Comparison of ENCODE assay signal across 18 cellular contexts in the genomic region with DNA sequence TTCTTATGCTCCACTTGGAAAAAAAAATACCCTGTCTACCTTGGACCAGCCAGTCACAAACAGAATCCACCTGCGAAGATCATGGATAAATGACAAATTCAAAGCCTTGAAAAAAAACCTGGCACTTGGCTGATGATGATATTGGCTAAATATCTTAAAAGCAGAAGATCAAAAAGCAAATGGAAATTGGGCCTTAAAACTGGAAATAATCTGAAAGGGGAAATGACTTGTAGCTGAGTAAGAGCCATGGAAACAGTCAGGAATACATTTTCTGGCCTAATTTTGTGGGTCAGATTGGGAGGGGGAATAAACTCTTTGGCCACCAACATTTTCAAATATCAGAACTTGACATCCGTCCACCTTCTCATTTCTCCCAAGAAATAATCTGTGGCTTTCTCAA. TPM values are rescaled to one million over a fixed set of nuclear protein-coding genes. Genes with fewer than 3 reads are reported as not detected.
DNase-seq lines count a peak whose midpoint lies in the region; TF ChIP-seq lines count a peak whose summit lies in the region.
"Had no signal": no experiment of that assay in that cellular context is flagged by ENCODE, and none has a peak within 500 bp of the region (broad histone marks: within the 10 kb centered on the region; RNA-seq: fewer than 3 reads in every experiment).

No MANE protein-coding gene starts in this region.

- H3K36me3 ChIP-seq in hepatocyte (replicated peaks; ENCODE audit: insufficient read depth, low read depth) (no peaks in the 10 kb centered on the region), endodermal cell (ENCODE audit: control insufficient read depth, insufficient read depth, low read length) (no peaks in the 10 kb centered on the region)
- H3K36me3 ChIP-seq: BLaER1 treated with 17β-estradiol and CSF1 and Interleukin-3, amounts not matched to agents 10 nM and 100 nM had no signal

- H3K4me3 ChIP-seq in hepatocyte = no peak overlapping the region
- no peak overlapping the region for H3K4me3 ChIP-seq in endodermal cell (ENCODE audit: low read length)
- H3K4me3 ChIP-seq: BLaER1 treated with 17β-estradiol and CSF1 and Interleukin-3, amounts not matched to agents 10 nM and 100 nM; GM12878 had no signal

- no peak overlapping the region for H3K9ac ChIP-seq in endodermal cell (ENCODE audit: extremely low read depth, low read length, poor library complexity, severe bottlenecking)
- H3K9ac ChIP-seq: BLaER1 treated with 17β-estradiol and CSF1 and Interleukin-3, amounts not matched to agents 10 nM and 100 nM had no signal

- H3K27ac Mint-ChIP-seq in brain (peak overlapping the region in 4 of 5 experiments; percentile 45 to 92 (median 80)), endodermal cell (no peak overlapping the region)
- H3K27ac Mint-ChIP-seq: CD4-positive, alpha-beta T cell; GM23338 had no signal

- 76% methylated on average over 2 of the region's 2 CpGs for WGBS in hepatocyte (ENCODE audit: low lambda C conversion rate, missing lambda C conversion rate)
- 94% methylated on average over 2 of the region's 2 CpGs; no CpG with 5 or more reads in 1 of the 2 experiments for WGBS in endodermal cell (ENCODE audit: insufficient coverage in 1 of 2, insufficient read length in 1 of 2), 2 experiments

- H3K4me1 Mint-ChIP-seq in brain (peaks cover 46% of the 10 kb centered on the region), endodermal cell (peaks cover 20% of the 10 kb centered on the region)

- H3K27me3 ChIP-seq in hepatocyte (no peaks in the 10 kb centered on the region), endodermal cell (ENCODE audit: control insufficient read depth, insufficient read depth, low read length, poor library complexity, severe bottlenecking) (peaks cover 29% of the 10 kb centered on the region)

- TF ChIP-seq CTCF in brain (conservative IDR thresholded peaks at IDR 0.05) (no peak), hepatocyte (IDR thresholded peaks at IDR 0.05; ENCODE audit: poor library complexity) (no peak), endodermal cell (conservative IDR thresholded peaks at IDR 0.05) (no peak)

- no peaks in the 10 kb centered on the region for H4K20me1 ChIP-seq in hepatocyte (ENCODE audit: insufficient read depth, poor library complexity, severe bottlenecking)
- H4K20me1 ChIP-seq: BLaER1 treated with 17β-estradiol and CSF1 and Interleukin-3, amounts not matched to agents 10 nM and 100 nM had no signal

- H2AFZ ChIP-seq in hepatocyte = no peak overlapping the region
- H2AFZ ChIP-seq: GM23338 had no signal

- DNase-seq in CD1c-positive myeloid dendritic cell (ENCODE audit: extremely low spot score) = peak; percentile 55
- DNase-seq in HT1080 (ENCODE audit: low read depth) = peak; percentile 10
- DNase-seq in hepatocyte (ENCODE audit: low spot score) = no peak
- DNase-seq in head of caudate nucleus = no peak
- no peak for DNase-seq in hippocampal formation (lab: John Stamatoyannopoulos, UW)
- DNase-seq in endodermal cell = no peak
- DNase-seq: ACHN; Calu3; CD4-positive, alpha-beta T cell; DMS 273 treated with DMSO at 0.1 percent for 48 hours; H7 had no signal

- H3K4me2 ChIP-seq in hepatocyte = no peak overlapping the region

- peaks cover 11% of the 10 kb centered on the region for H3K79me2 ChIP-seq in hepatocyte

- no peaks in the 10 kb centered on the region for H3K4me1 ChIP-seq in hepatocyte (ENCODE audit: insufficient read depth)
- no peaks in the 10 kb centered on the region for H3K4me1 ChIP-seq in endodermal cell (ENCODE audit: control insufficient read depth, insufficient read depth, low read length)

- H3K27ac ChIP-seq in hepatocyte (peak overlapping the region; percentile 88), endodermal cell (ENCODE audit: low read depth, low read length) (no peak overlapping the region)
- H3K27ac ChIP-seq: BLaER1 treated with 17β-estradiol and CSF1 and Interleukin-3, amounts not matched to agents 10 nM and 100 nM had no signal

- H3K27me3 Mint-ChIP-seq in brain = peaks cover 3% of the 10 kb centered on the region
- peaks cover 35% of the 10 kb centered on the region for H3K27me3 Mint-ChIP-seq in endodermal cell (ENCODE audit: insufficient read depth)

- H3K36me3 Mint-ChIP-seq in brain (no peaks in the 10 kb centered on the region), endodermal cell (ENCODE audit: low read depth) (no peaks in the 10 kb centered on the region)

- H3K9me3 ChIP-seq in hepatocyte (ENCODE audit: low read depth) (no peaks in the 10 kb centered on the region), endodermal cell (ENCODE audit: control insufficient read depth, low read length) (no peaks in the 10 kb centered on the region)
- H3K9me3 ChIP-seq: BLaER1 treated with 17β-estradiol and CSF1 and Interleukin-3, amounts not matched to agents 10 nM and 100 nM had no signal

- intact Hi-C loops in head of caudate nucleus (cut with DNase I) = no loop called here

- peaks cover 0 to 12% (median 0%) of the 10 kb centered on the region in 5 experiments for H3K9me3 Mint-ChIP-seq in brain
- peaks cover 66% of the 10 kb centered on the region for H3K9me3 Mint-ChIP-seq in endodermal cell
- H3K9me3 Mint-ChIP-seq: CD4-positive, alpha-beta T cell had no signal

- H3K4me3 Mint-ChIP-seq in brain = peak overlapping the region in 3 of 5 experiments; percentile 42 to 67 (median 52)
- H3K4me3 Mint-ChIP-seq in endodermal cell = no peak overlapping the region

- H3K9me2 ChIP-seq in hepatocyte (replicated peaks; ENCODE audit: insufficient read depth) = no peaks in the 10 kb centered on the region

RNA-seq across cellular contexts. Expression of a gene that starts 1.5 kb away (rescaled TPM):
- not detected in 2 replicates for total RNA-seq in HT1080 (2014; rRNA removed; shearing (Covaris generic))
- not detected in 2 replicates for polyA plus RNA-seq in HT1080 (2015; cell fraction: cytosol; rRNA removed)
- not detected in 2 replicates for polyA plus RNA-seq in HT1080 (2015; cell fraction: nucleus; rRNA removed)
- polyA plus RNA-seq in brain (ENCODE audit: insufficient read depth, low read depth, low replicate concordance) (8.7 TPM), hepatocyte (12.2 and 12.5 TPM in 2 replicates)
- total RNA-seq in hepatocyte (16.1 and 16.3 TPM in 2 replicates), endodermal cell (not detected)
- polyA plus RNA-seq in endodermal cell (2013, experiment 1 of 2) = 2.2 TPM
- 1.6 TPM for polyA plus RNA-seq in endodermal cell (2013, experiment 2 of 2)
- total RNA-seq: A172; CD4-positive, alpha-beta T cell; G401; GM12878; H7; HepG2 had no signal
- polyA plus RNA-seq: GM23338, HepG2 had no signal

Comparison
In these comparisons a context has a peak if more than half of its experiments do, and no peak if none do; other contexts are left out.
1. DNase-seq: peak in CD1c-positive myeloid dendritic cell (single experiment) and HT1080 (single experiment); none in hepatocyte (single experiment), head of caudate nucleus (0 of 42), hippocampal formation (0 of 2) and endodermal cell (single experiment).
2. RNA of a gene that starts 1.5 kb away (total RNA-seq): 16.1 to 16.3 TPM in hepatocyte; not detected in HT1080 and not detected in endodermal cell; every median in the first group is over 10 times any median in the second.